Comparison of ENCODE assay signal across 33 cellular contexts in the genomic region with DNA sequence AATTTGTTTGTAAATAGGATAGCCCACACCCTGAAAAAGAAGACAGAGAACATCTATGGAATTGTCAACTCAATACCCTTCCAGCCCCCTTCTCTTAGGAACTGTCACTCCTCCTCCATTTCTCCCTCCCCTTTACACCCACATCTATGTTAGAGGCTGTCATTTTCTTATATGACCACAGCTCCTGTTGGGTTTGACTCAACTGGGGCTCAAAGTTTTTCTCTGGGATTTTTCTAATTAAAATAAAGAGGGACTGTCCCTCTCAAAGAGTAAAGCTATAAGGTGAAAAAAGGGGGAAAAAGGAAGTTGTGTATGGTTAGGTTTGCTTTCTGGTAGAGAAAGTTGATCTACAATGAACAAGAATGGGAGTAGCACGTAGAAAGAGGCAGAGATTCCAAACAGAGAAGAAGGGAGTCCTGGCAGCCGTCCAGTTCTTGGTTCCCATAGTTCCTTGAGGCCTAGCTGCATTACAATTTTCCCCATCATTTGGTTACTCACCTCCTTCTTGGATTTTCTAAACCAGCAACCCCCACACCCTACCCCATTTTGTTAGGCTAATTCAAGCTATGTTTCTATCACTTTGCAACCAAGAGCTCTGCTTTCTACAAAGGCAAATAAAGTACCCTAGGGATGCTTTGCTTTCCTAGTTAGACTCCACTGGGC. TPM values are rescaled to one million over a fixed set of nuclear protein-coding genes. Genes with fewer than 3 reads are reported as not detected.
DNase-seq lines count a peak whose midpoint lies in the region; FAIRE-seq and TF ChIP-seq lines count a peak whose summit lies in the region.
"Had no signal": no experiment of that assay in that cellular context is flagged by ENCODE, and none has a peak within 500 bp of the region (broad histone marks: within the 10 kb centered on the region; RNA-seq: fewer than 3 reads in every experiment).

No MANE protein-coding gene starts in this region.

- peak; percentile 50 for FAIRE-seq in GM12892 (lab: Jason Lieb, UNC)
- FAIRE-seq: K562 had no signal

- H3K36me3 Mint-ChIP-seq in activated CD4-positive, alpha-beta T cell treated with anti-CD3 and anti-CD28 coated beads, Interleukin-2, amount 10 ng/mL, durations not matched to agents 24 days and 14 days (ENCODE audit: low read depth), result no peaks in the 10 kb centered on the region
- H3K36me3 Mint-ChIP-seq: neural progenitor cell, WTC11 had no signal

- no peaks in the 10 kb centered on the region for H3K27me3 ChIP-seq in ascending aorta
- H3K27me3 ChIP-seq in rectal smooth muscle tissue (ENCODE audit: control insufficient read depth, insufficient read depth, low read length), result no peaks in the 10 kb centered on the region
- H3K27me3 ChIP-seq: gastrocnemius medialis, neural progenitor cell, Peyer's patch, right lobe of liver, stomach had no signal

- TF ChIP-seq CTCF in ascending aorta (IDR thresholded peaks at IDR 0.05), result no peak

- H3K27me3 Mint-ChIP-seq in activated CD4-positive, alpha-beta T cell treated with anti-CD3 and anti-CD28 coated beads, Interleukin-2, amount 10 ng/mL, durations not matched to agents 24 days and 14 days, result no peaks in the 10 kb centered on the region
- H3K27me3 Mint-ChIP-seq: CD4-positive, alpha-beta T cell; dendritic cell treated with granulocyte-macrophage colony-stimulating factor and Interleukin-4, amounts not matched to agents 40 ng/mL and 50 ng/mL, for 4 days had no signal

- H3K27ac ChIP-seq in ascending aorta (peak overlapping the region; percentile 92 to 95), rectal smooth muscle tissue (ENCODE audit: low read depth, low read length) (peak overlapping the region; percentile 75)
- H3K27ac ChIP-seq: gastrocnemius medialis, neural progenitor cell, Peyer's patch, right lobe of liver had no signal

- peak overlapping the region; percentile 23 for H3K27ac Mint-ChIP-seq in activated CD4-positive, alpha-beta T cell treated with anti-CD3 and anti-CD28 coated beads, Interleukin-2, amount 10 ng/mL, durations not matched to agents 24 days and 14 days
- H3K27ac Mint-ChIP-seq: CD4-positive, alpha-beta T cell; dendritic cell treated with granulocyte-macrophage colony-stimulating factor and Interleukin-4, amounts not matched to agents 40 ng/mL and 50 ng/mL, for 4 days; endodermal cell; HFFc6; neural progenitor cell; WTC11 had no signal

- H3K9ac ChIP-seq in rectal smooth muscle tissue (ENCODE audit: low read length), result no peak overlapping the region
- H3K9ac ChIP-seq: neural progenitor cell had no signal

- no peak overlapping the region for H3K4me3 Mint-ChIP-seq in activated CD4-positive, alpha-beta T cell treated with anti-CD3 and anti-CD28 coated beads, Interleukin-2, amount 10 ng/mL, durations not matched to agents 24 days and 14 days
- H3K4me3 Mint-ChIP-seq: CD4-positive, alpha-beta T cell; dendritic cell treated with granulocyte-macrophage colony-stimulating factor and Interleukin-4, amounts not matched to agents 40 ng/mL and 50 ng/mL, for 4 days; endodermal cell; HFFc6; neural progenitor cell; WTC11 had no signal

- TF ChIP-seq POLR2A in GM12892 (IDR thresholded peaks at IDR 0.05; ENCODE audit: low read depth, low read length), result no peak

- no peaks in the 10 kb centered on the region for H3K36me3 ChIP-seq in ascending aorta
- no peaks in the 10 kb centered on the region for H3K36me3 ChIP-seq in rectal smooth muscle tissue (ENCODE audit: control insufficient read depth, insufficient read depth, low read length)
- H3K36me3 ChIP-seq: gastrocnemius medialis, neural progenitor cell, Peyer's patch, right lobe of liver, stomach had no signal

- peaks cover 14 to 46% of the 10 kb centered on the region in 2 donors for H3K4me1 ChIP-seq in ascending aorta
- peaks cover 28% of the 10 kb centered on the region for H3K4me1 ChIP-seq in rectal smooth muscle tissue (ENCODE audit: control insufficient read depth, insufficient read depth, low read length)
- H3K4me1 ChIP-seq: gastrocnemius medialis, neural progenitor cell, Peyer's patch, right lobe of liver had no signal

- H3K9me3 ChIP-seq in ascending aorta, result no peaks in the 10 kb centered on the region
- H3K9me3 ChIP-seq: gastrocnemius medialis, Peyer's patch, right lobe of liver, stomach had no signal

- intact Hi-C loops in activated CD4-positive, alpha-beta T cell treated with anti-CD3 and anti-CD28 coated beads, Interleukin-2, amount 10 ng/mL, durations not matched to agents 24 days and 14 days (cut with micrococcal nuclease), result loop anchor here (2.0 kb wide), 1 partner anchor 15 kb away; no protein-coding TSS in a partner anchor
- intact Hi-C loops in ascending aorta (cut with DNase I), result loop anchor here (2.0 kb wide), 1 partner anchor 43 kb away; no protein-coding TSS in a partner anchor

- no peaks in the 10 kb centered on the region for H3K9me3 Mint-ChIP-seq in activated CD4-positive, alpha-beta T cell treated with anti-CD3 and anti-CD28 coated beads, Interleukin-2, amount 10 ng/mL, durations not matched to agents 24 days and 14 days
- H3K9me3 Mint-ChIP-seq: CD4-positive, alpha-beta T cell; dendritic cell treated with granulocyte-macrophage colony-stimulating factor and Interleukin-4, amounts not matched to agents 40 ng/mL and 50 ng/mL, for 4 days; endodermal cell; HFFc6; neural progenitor cell; WTC11 had no signal

- H3K4me3 ChIP-seq in ascending aorta (no peak overlapping the region), rectal smooth muscle tissue (ENCODE audit: low read length) (no peak overlapping the region)
- H3K4me3 ChIP-seq: gastrocnemius medialis, K562, neural progenitor cell, Peyer's patch, right lobe of liver, stomach had no signal

- peaks cover 14% of the 10 kb centered on the region for H3K4me1 Mint-ChIP-seq in activated CD4-positive, alpha-beta T cell treated with anti-CD3 and anti-CD28 coated beads, Interleukin-2, amount 10 ng/mL, durations not matched to agents 24 days and 14 days
- H3K4me1 Mint-ChIP-seq: endodermal cell, neural progenitor cell had no signal

- DNase-seq in activated CD4-positive, alpha-beta T cell treated with anti-CD3 and anti-CD28 coated beads, Interleukin-2, amount 10 ng/mL, durations not matched to agents 24 days and 14 days, result no peak
- no peak for DNase-seq in activated CD4-positive, alpha-beta T cell treated with anti-CD3 and anti-CD28 coated beads for 1 hour
- DNase-seq in GM12892 (ENCODE audit: insufficient read length) (no peak), ascending aorta (ENCODE audit: low spot score in 2 of 2) (no peak), nucleus accumbens (lab: John Stamatoyannopoulos, UW) (no peak), CD1c-positive myeloid dendritic cell (ENCODE audit: extremely low spot score) (no peak), cerebellar cortex (ENCODE audit: low spot score) (no peak)
- DNase-seq: activated gamma-delta T cell treated with Interleukin-2 at 50 U/mL for 16 hours; activated T-cell treated with anti-CD3 and anti-CD28 coated beads for 4 hours; amygdala; caudate nucleus; CD4-positive, alpha-beta T cell; EL; endodermal cell; gastrocnemius medialis; HFFc6; hippocampal formation; mesenchymal stem cell; NCI-H1092 treated with DMSO at 0.1 percent for 48 hours; NCI-H1930; NCI-H2227 treated with DMSO at 0.1 percent for 48 hours; NCI-H69; Peyer's patch; right lobe of liver; SHP77 treated with DMSO at 0.1 percent for 48 hours; stomach; T1000; trophoblast cell had no signal

RNA-seq across cellular contexts. Expression of a gene that starts 44.3 kb away (rescaled TPM):
- total RNA-seq in activated CD4-positive, alpha-beta T cell treated with anti-CD3 and anti-CD28 coated beads, Interleukin-2, amount 10 ng/mL, durations not matched to agents 24 days and 14 days, result 22.8 and 23.0 TPM in 2 replicates
- 93.4 TPM for polyA plus RNA-seq in GM12892 (2012; ENCODE audit: missing spikeins)
- 137 TPM for total RNA-seq in ascending aorta
